ENCODE assay signal across 8 cellular contexts in the genomic region with DNA sequence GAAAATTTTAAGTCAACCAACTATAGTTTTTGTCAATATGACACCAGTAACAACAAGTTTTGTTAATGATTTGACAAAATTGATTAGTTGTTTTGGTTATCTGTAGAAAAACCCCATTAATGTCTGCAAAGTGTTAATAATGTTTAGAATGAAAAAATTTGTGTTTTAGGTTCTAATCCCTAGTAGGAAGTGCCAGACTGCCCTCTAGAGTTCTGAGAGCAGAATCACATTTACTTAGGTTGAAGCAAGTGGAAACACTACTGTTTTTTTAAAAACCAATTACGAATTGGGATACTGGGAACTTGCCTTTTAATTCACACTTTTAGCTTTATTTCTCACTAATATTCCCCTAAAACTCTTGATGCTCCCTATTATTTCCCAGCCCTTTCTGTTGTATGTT.
A peak's percentile ranks its signal among the peaks of the same experiment; 100 is the strongest.
DNase-seq lines count a peak whose midpoint lies in the region; ATAC-seq lines count a peak whose summit lies in the region.

No MANE protein-coding gene starts in this region.

- no peaks in the 10 kb centered on the region for H3K36me3 Mint-ChIP-seq in immature natural killer cell

- ATAC-seq in HG02870 (IDR thresholded peaks at IDR 0.05; ENCODE audit: unreplicated experiment): peak; percentile 61

- H3K4me3 Mint-ChIP-seq in immature natural killer cell: no peak overlapping the region

- no peaks in the 10 kb centered on the region for H3K27me3 Mint-ChIP-seq in immature natural killer cell (ENCODE audit: low read depth in 3 of 3)

- H3K4me1 Mint-ChIP-seq in immature natural killer cell: no peaks in the 10 kb centered on the region

- H3K9me3 Mint-ChIP-seq in immature natural killer cell: peaks cover 0 to 2% (median 0%) of the 10 kb centered on the region in 6 donors

- DNase-seq in DMS53 (lab: John Stamatoyannopoulos, UW) (peak; percentile 71), RPMI8226 (peak; percentile 32), left kidney (ENCODE audit: low read depth, low spot score) (peak; percentile 51), SW 1271 (lab: John Stamatoyannopoulos, UW) (no peak), NCI-H1048 (lab: John Stamatoyannopoulos, UW) (no peak), HK-2 (ENCODE audit: unreplicated experiment) (no peak), immature natural killer cell (no peak)

- no peak overlapping the region for H3K27ac Mint-ChIP-seq in immature natural killer cell

Comparison
In these comparisons a context has a peak if more than half of its experiments do, and no peak if none do; other contexts are left out.
1. DNase-seq: peak in DMS53 (single experiment), RPMI8226 (single experiment) and left kidney (single experiment); none in SW 1271 (0 of 2), NCI-H1048 (single experiment), HK-2 (single experiment) and immature natural killer cell (0 of 3).